Comparison of ENCODE assay signal across 10 cellular contexts in the genomic region with DNA sequence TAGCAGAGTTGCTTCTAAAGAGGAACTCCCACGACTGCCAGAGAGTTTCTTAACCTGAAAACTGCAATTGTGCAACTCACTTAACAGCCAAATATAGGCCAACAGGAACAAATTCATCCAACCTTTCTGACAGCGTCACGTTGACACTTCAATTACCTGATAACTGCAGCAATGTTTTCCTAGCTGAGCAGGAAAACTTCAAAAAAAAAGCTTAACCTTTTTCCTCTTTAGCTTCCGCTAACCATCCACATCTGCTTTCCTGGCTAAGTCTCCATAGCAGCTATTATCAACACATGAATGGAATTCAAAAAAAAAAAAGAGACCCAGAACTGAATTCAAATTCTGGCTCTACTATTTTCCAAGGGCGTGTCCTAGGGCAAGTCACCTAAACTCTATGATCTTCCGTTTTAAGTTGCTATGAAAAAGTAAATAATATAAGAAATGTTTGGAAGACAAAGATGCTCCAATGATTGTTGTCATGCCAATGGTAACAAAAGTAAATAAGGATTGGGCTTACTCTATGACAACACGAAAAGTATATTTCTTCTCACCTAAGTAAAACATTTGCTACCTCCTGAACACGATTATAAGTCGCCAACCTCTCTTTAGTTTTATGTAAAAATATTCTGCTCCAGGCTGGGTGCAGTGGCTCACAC.
DNase-seq lines count a peak whose midpoint lies in the region; ATAC-seq and TF ChIP-seq lines count a peak whose summit lies in the region.
"Had no signal": no experiment of that assay in that cellular context is flagged by ENCODE, and none has a peak within 500 bp of the region (broad histone marks: within the 10 kb centered on the region; RNA-seq: fewer than 3 reads in every experiment).

No MANE protein-coding gene starts in this region.

- no peak for TF ChIP-seq CTCF in fibroblast of pulmonary artery (IDR thresholded peaks at IDR 0.05; ENCODE audit: low read length, missing control alignments)
- no peak for TF ChIP-seq CTCF in nephron (IDR thresholded peaks at IDR 0.05; ENCODE audit: unreplicated experiment in 3 of 3)

- DNase-seq in GF-D8 (lab: John Stamatoyannopoulos, UW) (peak; percentile 88), NOMO-1 treated with dmso at 0.1 percent for 144 hours (lab: John Stamatoyannopoulos, UW; ENCODE audit: unreplicated experiment) (peak; percentile 84), fibroblast of pulmonary artery (ENCODE audit: low read depth) (peak; percentile 82), GM19240 (ENCODE audit: insufficient read length, low spot score) (no peak), AG08395 (ENCODE audit: low spot score) (no peak), dermis blood vessel endothelial cell (no peak)
- DNase-seq: MG63; stimulated activated CD4-positive, alpha-beta T cell treated with anti-CD3 and anti-CD28 coated beads, Interleukin-15, amount 100 ng/mL, for 24 hours had no signal

- H3K27ac Mint-ChIP-seq in nephron, result peak overlapping the region in 2 of 3 experiments; percentile 12 to 50

- no peaks in the 10 kb centered on the region for H3K9me3 Mint-ChIP-seq in nephron

- no peak for ATAC-seq in HG03457 (IDR thresholded peaks at IDR 0.05; ENCODE audit: unreplicated experiment)

- no peaks in the 10 kb centered on the region for H3K27me3 Mint-ChIP-seq in nephron (ENCODE audit: low read depth)

- H3K4me3 ChIP-seq in fibroblast of pulmonary artery (replicated peaks; ENCODE audit: low read depth, low read length), result no peak overlapping the region
- H3K4me3 ChIP-seq: MG63 had no signal

- no peaks in the 10 kb centered on the region for H3K36me3 Mint-ChIP-seq in nephron (ENCODE audit: low read depth)

- no peak overlapping the region for H3K4me3 Mint-ChIP-seq in nephron

- H3K4me1 Mint-ChIP-seq in nephron, result peaks cover 17% of the 10 kb centered on the region

Comparison
In these comparisons a context has a peak if more than half of its experiments do, and no peak if none do; other contexts are left out.
1. DNase-seq: peak in GF-D8 (single experiment), NOMO-1 treated with dmso at 0.1 percent for 144 hours (single experiment) and fibroblast of pulmonary artery (single experiment); none in GM19240 (single experiment), AG08395 (single experiment) and dermis blood vessel endothelial cell (single experiment).